In genomic region chr12:111975161-111975931, GRCh38 we compare ENCODE assay signal across 1 cellular context.
TF ChIP-seq lines count a peak whose summit lies in the region.

No MANE protein-coding gene starts in this region.

TF ChIP-seq in K562, 482 proteins besides CTCF, POLR2A, EP300 and RAD21 (continued from another document and continues in another):
- TF ChIP-seq ARID4B (CRISPR knock-in tag; IDR thresholded peaks at IDR 0.05) (no peak), SREBF2 (CRISPR knock-in tag; IDR thresholded peaks at IDR 0.05) (no peak), KDM1A (IDR thresholded peaks at IDR 0.05) (0 out of 4 replicates have a peak, but pooled peaks of 1 of the 2 experiments have one; percentile 17), ZNF584 (CRISPR knock-in tag; IDR thresholded peaks at IDR 0.05; ENCODE audit: low read depth) (0 out of 2 replicates have a peak, but pooled peaks have one; percentile 29), TFAP4 (CRISPR knock-in tag; IDR thresholded peaks at IDR 0.05; ENCODE audit: borderline replicate concordance) (no peak), MGA (IDR thresholded peaks at IDR 0.05) (peak; percentile 55), SMARCB1 (IDR thresholded peaks at IDR 0.05; ENCODE audit: insufficient read length, low read depth) (no peak), ZNF197 (CRISPR knock-in tag; IDR thresholded peaks at IDR 0.05; ENCODE audit: low read depth) (0 out of 2 replicates have a peak, but pooled peaks have one; percentile 58), ESRRA (IDR thresholded peaks at IDR 0.05; ENCODE audit: borderline replicate concordance, low read depth) (peak; percentile 65), HDAC3 (IDR thresholded peaks at IDR 0.05; ENCODE audit: borderline replicate concordance, partially characterized antibody) (no peak), ZFP30 (CRISPR knock-in tag; IDR thresholded peaks at IDR 0.05; ENCODE audit: borderline replicate concordance) (no peak), FOSL1 (tag; conservative IDR thresholded peaks at IDR 0.05) (peak; percentile 57), NKRF (IDR thresholded peaks at IDR 0.05; ENCODE audit: borderline replicate concordance) (no peak), ETS2 (tag; IDR thresholded peaks at IDR 0.05; ENCODE audit: borderline replicate concordance, poor library complexity, severe bottlenecking) (no peak), RBFOX2 (IDR thresholded peaks at IDR 0.05; ENCODE audit: low read depth, low read length) (no peak), PHB (CRISPR knock-in tag; IDR thresholded peaks at IDR 0.05) (no peak), ZNF79 (CRISPR knock-in tag; IDR thresholded peaks at IDR 0.05; ENCODE audit: low read depth) (no peak), ZNF592 (IDR thresholded peaks at IDR 0.05) (peak; percentile 64; the same call in 1 of the 2 replicates), GATAD2A (IDR thresholded peaks at IDR 0.05) (peak; percentile 4; the same call in 1 of the 2 replicates), IRF9 (tag; IDR thresholded peaks at IDR 0.05) (peak; percentile 44; the same call in 1 of the 2 replicates), GATAD2B (IDR thresholded peaks at IDR 0.05; ENCODE audit: borderline replicate concordance) (peak; percentile 18; the same call in 1 of the 2 replicates), ZNF830 (CRISPR knock-in tag; IDR thresholded peaks at IDR 0.05) (no peak), ARID3A (IDR thresholded peaks at IDR 0.05; ENCODE audit: borderline replicate concordance, low read depth, low read length) (0 out of 2 replicates have a peak, but pooled peaks have one; percentile 26), TCF7L2 (IDR thresholded peaks at IDR 0.05; ENCODE audit: low read depth, low read length) (no peak)
